Comparison of ENCODE assay signal across 1 cellular context in the genomic region with DNA sequence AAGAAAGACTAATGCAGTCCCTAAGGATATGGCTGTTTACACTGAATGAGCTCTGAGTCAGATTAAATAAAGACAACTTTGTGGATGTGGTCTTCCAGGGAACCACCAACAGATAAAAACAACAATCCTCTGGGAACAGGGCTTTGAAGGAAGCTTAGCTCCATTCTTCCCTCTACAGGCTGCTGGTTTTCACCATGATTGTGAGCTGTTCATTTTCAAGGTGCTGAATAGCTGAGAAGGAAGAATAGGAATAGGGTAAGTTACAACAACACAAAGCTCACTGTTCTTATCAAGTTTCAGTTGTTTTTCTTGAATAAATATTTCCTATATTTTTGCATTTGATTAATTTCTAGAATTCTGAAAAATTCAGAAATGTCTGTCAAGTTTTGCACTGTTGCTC.
TF ChIP-seq lines count a peak whose summit lies in the region.

No MANE protein-coding gene starts in this region.

TF ChIP-seq in endothelial cell of umbilical vein, 7 proteins besides CTCF, POLR2A, EP300 and RAD21 (continued from another document):
- TF ChIP-seq MYC (IDR thresholded peaks at IDR 0.05; ENCODE audit: low read depth, low read length): no peak
- TF ChIP-seq FOS (IDR thresholded peaks at IDR 0.05; ENCODE audit: borderline replicate concordance, insufficient read depth, low read length): no peak
- no peak for TF ChIP-seq JUN (IDR thresholded peaks at IDR 0.05; ENCODE audit: borderline replicate concordance, insufficient read depth, insufficient read length, low read depth)
- TF ChIP-seq EZH2 (IDR thresholded peaks at IDR 0.05; ENCODE audit: borderline replicate concordance, low read depth, low read length, severe bottlenecking): no peak
- TF ChIP-seq, protein P1, sequence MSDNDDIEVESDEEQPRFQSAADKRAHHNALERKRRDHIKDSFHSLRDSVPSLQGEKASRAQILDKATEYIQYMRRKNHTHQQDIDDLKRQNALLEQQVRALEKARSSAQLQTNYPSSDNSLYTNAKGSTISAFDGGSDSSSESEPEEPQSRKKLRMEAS (IDR thresholded peaks at IDR 0.05; ENCODE audit: insufficient read depth, insufficient read length): no peak
- TF ChIP-seq GATA2 (IDR thresholded peaks at IDR 0.05; ENCODE audit: insufficient read depth, insufficient read length, low read depth, low read length): no peak
TF ChIP-seq in endothelial cell of umbilical vein: peak in this region for 0.
